In the genomic region with DNA sequence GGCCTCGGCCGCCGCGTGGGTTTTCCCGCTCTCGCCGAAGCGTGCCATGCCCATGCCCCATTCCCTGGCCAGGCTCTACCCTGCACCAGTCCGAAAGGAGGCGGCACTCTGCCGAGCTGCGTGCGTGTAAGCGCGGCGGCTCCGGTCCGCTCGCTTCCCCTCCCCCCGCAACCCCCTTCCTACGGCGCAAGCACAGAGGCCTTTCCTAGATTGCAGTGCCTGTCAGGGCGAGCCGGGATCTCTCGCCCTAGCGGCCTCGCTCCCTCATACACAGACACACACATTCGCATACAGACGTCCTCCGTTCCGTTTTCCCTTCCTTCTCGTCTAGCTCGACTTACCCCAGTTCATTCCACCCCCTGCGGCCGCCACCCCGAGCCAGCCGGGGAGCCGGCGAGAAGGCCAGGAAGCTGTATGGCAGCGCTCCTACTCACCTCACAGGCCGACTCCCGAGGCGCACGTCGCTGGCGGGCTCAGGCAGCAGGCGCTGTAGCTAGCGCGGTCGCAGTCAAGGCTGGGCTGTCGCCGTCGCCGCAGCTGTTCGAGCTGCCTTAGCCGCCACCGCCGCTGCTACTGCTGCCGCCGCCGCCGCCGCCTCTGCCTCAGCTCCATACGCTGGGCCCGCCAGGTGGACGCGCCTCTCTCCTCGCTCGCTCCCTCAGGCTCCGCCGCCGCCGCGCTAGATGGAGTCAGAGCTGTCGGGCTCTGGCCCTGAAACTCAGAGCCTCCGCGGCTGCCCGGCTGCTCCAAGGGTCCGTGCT, we compare ENCODE assay signal across 8 cellular contexts. TPM values are rescaled to one million over a fixed set of nuclear protein-coding genes. Genes with fewer than 3 reads are reported as not detected.
DNase-seq lines count a peak whose midpoint lies in the region; ATAC-seq and TF ChIP-seq lines count a peak whose summit lies in the region.

No MANE protein-coding gene starts in this region.

- H3K4me3 ChIP-seq in MG63 (peak overlapping the region; percentile 15), endodermal cell (ENCODE audit: low read length) (peak overlapping the region; percentile 73), subcutaneous abdominal adipose tissue (ENCODE audit: low read depth in 1 of 5, low read length in 5 of 5) (peak overlapping the region in 4 of 5 donors; percentile 51 to 61 (median 61))

- H3K27me3 Mint-ChIP-seq in activated CD4-positive, alpha-beta T cell treated with anti-CD3 and anti-CD28 coated beads, Interleukin-2, amount 10 ng/mL, durations not matched to agents 7 days and 5 days: peaks cover 20% of the 10 kb centered on the region
- peaks cover 49% of the 10 kb centered on the region for H3K27me3 Mint-ChIP-seq in endodermal cell (ENCODE audit: insufficient read depth)

- whole genome bisulfite sequencing in endodermal cell (ENCODE audit: insufficient coverage in 1 of 2, insufficient read length in 1 of 2), 2 experiments: 0% methylated on average over 79 of the region's 79 CpGs; no CpG with 5 or more reads in 1 of the 2 experiments

- POLR2A ChIA-PET in activated CD4-positive, alpha-beta T cell treated with anti-CD3 and anti-CD28 coated beads, Interleukin-2, amount 10 ng/mL, durations not matched to agents 7 days and 5 days (lab: Charles Lee): no interaction called here

- H3K9ac ChIP-seq in endodermal cell (ENCODE audit: extremely low read depth, low read length, poor library complexity, severe bottlenecking): peak overlapping the region; percentile 15
- no peak overlapping the region for H3K9ac ChIP-seq in subcutaneous abdominal adipose tissue (ENCODE audit: low read length in 5 of 5)

- H3K4me3 Mint-ChIP-seq in activated CD4-positive, alpha-beta T cell treated with anti-CD3 and anti-CD28 coated beads, Interleukin-2, amount 10 ng/mL, durations not matched to agents 7 days and 5 days: peak overlapping the region; percentile 83
- H3K4me3 Mint-ChIP-seq in endodermal cell: peak overlapping the region; percentile 67

- no peaks in the 10 kb centered on the region for H3K9me3 Mint-ChIP-seq in activated CD4-positive, alpha-beta T cell treated with anti-CD3 and anti-CD28 coated beads, Interleukin-2, amount 10 ng/mL, durations not matched to agents 7 days and 5 days
- peaks cover 59% of the 10 kb centered on the region for H3K9me3 Mint-ChIP-seq in endodermal cell

- H3K36me3 Mint-ChIP-seq in activated CD4-positive, alpha-beta T cell treated with anti-CD3 and anti-CD28 coated beads, Interleukin-2, amount 10 ng/mL, durations not matched to agents 7 days and 5 days (ENCODE audit: low read depth): no peaks in the 10 kb centered on the region
- no peaks in the 10 kb centered on the region for H3K36me3 Mint-ChIP-seq in endodermal cell (ENCODE audit: low read depth)

- H3K27me3 ChIP-seq in MG63 (peaks cover 4% of the 10 kb centered on the region), endodermal cell (ENCODE audit: control insufficient read depth, insufficient read depth, low read length, poor library complexity, severe bottlenecking) (peaks cover 29% of the 10 kb centered on the region), subcutaneous abdominal adipose tissue (ENCODE audit: control insufficient read depth in 5 of 5, insufficient read depth in 4 of 5, low read length in 5 of 5) (peaks cover 2 to 14% (median 6%) of the 10 kb centered on the region in 5 donors)

- DNase-seq in ELF-1 (ENCODE audit: low read depth, low spot score): peak; percentile 89
- DNase-seq in MG63: peak; percentile 14
- peak; percentile 29 for DNase-seq in activated CD4-positive, alpha-beta T cell treated with anti-CD3 and anti-CD28 coated beads, Interleukin-2, amount 10 ng/mL, durations not matched to agents 7 days and 5 days
- peak; percentile 81 for DNase-seq in endodermal cell
- DNase-seq in mucosa of gallbladder (ENCODE audit: low spot score): peak; percentile 11
- DNase-seq in AML-193 (lab: John Stamatoyannopoulos, UW): no peak

- H3K36me3 ChIP-seq in MG63: no peaks in the 10 kb centered on the region
- H3K36me3 ChIP-seq in endodermal cell (ENCODE audit: control insufficient read depth, insufficient read depth, low read length): no peaks in the 10 kb centered on the region
- H3K36me3 ChIP-seq in subcutaneous abdominal adipose tissue (ENCODE audit: control insufficient read depth in 5 of 5, insufficient read depth in 5 of 5, low read length in 5 of 5): no peaks in the 10 kb centered on the region

- peak overlapping the region; percentile 92 for H3K27ac Mint-ChIP-seq in activated CD4-positive, alpha-beta T cell treated with anti-CD3 and anti-CD28 coated beads, Interleukin-2, amount 10 ng/mL, durations not matched to agents 7 days and 5 days
- peak overlapping the region; percentile 77 for H3K27ac Mint-ChIP-seq in endodermal cell

- H3K4me1 Mint-ChIP-seq in activated CD4-positive, alpha-beta T cell treated with anti-CD3 and anti-CD28 coated beads, Interleukin-2, amount 10 ng/mL, durations not matched to agents 7 days and 5 days: peaks cover 9% of the 10 kb centered on the region
- H3K4me1 Mint-ChIP-seq in endodermal cell: no peaks in the 10 kb centered on the region

- ATAC-seq in GM21717 (IDR thresholded peaks at IDR 0.05; ENCODE audit: unreplicated experiment): peak; percentile 54

- no peaks in the 10 kb centered on the region for H3K4me1 ChIP-seq in endodermal cell (ENCODE audit: control insufficient read depth, insufficient read depth, low read length)
- H3K4me1 ChIP-seq in subcutaneous abdominal adipose tissue (ENCODE audit: control insufficient read depth in 5 of 5, insufficient read depth in 5 of 5, low read length in 5 of 5): peaks cover 0 to 22% (median 12%) of the 10 kb centered on the region in 5 donors

- no peaks in the 10 kb centered on the region for H3K9me3 ChIP-seq in MG63
- no peaks in the 10 kb centered on the region for H3K9me3 ChIP-seq in endodermal cell (ENCODE audit: control insufficient read depth, low read length)
- peaks cover 0 to 5% (median 0%) of the 10 kb centered on the region in 5 donors for H3K9me3 ChIP-seq in subcutaneous abdominal adipose tissue (ENCODE audit: control insufficient read depth in 5 of 5, low read length in 5 of 5)

- H3K27ac ChIP-seq in endodermal cell (ENCODE audit: low read depth, low read length): no peak overlapping the region
- H3K27ac ChIP-seq in subcutaneous abdominal adipose tissue (ENCODE audit: low read depth, low read length): no peak overlapping the region

- TF ChIP-seq CTCF in endodermal cell (conservative IDR thresholded peaks at IDR 0.05): no peak

- CTCF ChIA-PET in activated CD4-positive, alpha-beta T cell treated with anti-CD3 and anti-CD28 coated beads, Interleukin-2, amount 10 ng/mL, durations not matched to agents 7 days and 5 days (lab: Charles Lee): no interaction called here

RNA-seq across cellular contexts. Expression of gene NEXMIF, which starts 0.6 kb away (rescaled TPM):
- total RNA-seq in MG63 (2014; rRNA removed; shearing (Covaris generic); ENCODE audit: low replicate concordance): not detected in 2 replicates
- under 1 TPM; 0.52 to 0.56 TPM for total RNA-seq in activated CD4-positive, alpha-beta T cell treated with anti-CD3 and anti-CD28 coated beads, Interleukin-2, amount 10 ng/mL, durations not matched to agents 7 days and 5 days
- total RNA-seq in endodermal cell (1 to 10 TPM; 1.8 to 1.9 TPM), mucosa of gallbladder (1.0 TPM)
- polyA plus RNA-seq in endodermal cell (2013, experiment 1 of 2): 0.93 TPM
- polyA plus RNA-seq in endodermal cell (2013, experiment 2 of 2): 0.91 TPM

Comparison
In these comparisons a context has a peak if more than half of its experiments do, and no peak if none do; other contexts are left out.
1. DNase-seq: peak in ELF-1 (single experiment), MG63 (single experiment), activated CD4-positive, alpha-beta T cell treated with anti-CD3 and anti-CD28 coated beads, Interleukin-2, amount 10 ng/mL, durations not matched to agents 7 days and 5 days (single experiment), endodermal cell (single experiment) and mucosa of gallbladder (single experiment); none in AML-193 (0 of 2).
2. H3K4me3 ChIP-seq: peak in every context shown above with its lines; median percentile 73 in endodermal cell; 61 in subcutaneous abdominal adipose tissue; 15 in MG63.